In the genomic region with DNA sequence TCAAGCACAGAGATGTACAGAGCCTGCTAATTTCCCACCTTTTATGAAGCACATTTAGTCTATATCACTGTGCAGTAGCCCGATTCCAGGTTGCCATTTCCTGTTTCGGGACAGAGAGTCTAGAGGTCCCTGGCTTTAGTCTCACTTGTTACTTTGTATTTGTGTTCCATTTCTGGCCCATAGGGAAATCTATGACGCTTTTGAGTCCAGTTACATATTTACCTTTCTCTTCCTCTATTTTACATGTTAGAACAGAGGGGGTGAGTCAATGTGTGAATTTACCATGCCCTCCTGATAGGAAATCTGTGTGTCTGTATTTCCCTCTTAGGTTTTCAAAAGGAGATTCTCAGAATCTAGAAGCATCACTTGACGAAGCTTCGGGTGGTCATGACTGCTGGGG, we compare ENCODE assay signal across 22 cellular contexts.
DNase-seq lines count a peak whose midpoint lies in the region; ATAC-seq, FAIRE-seq and TF ChIP-seq lines count a peak whose summit lies in the region.
"Had no signal": no experiment of that assay in that cellular context is flagged by ENCODE, and none has a peak within 500 bp of the region (broad histone marks: within the 10 kb centered on the region; RNA-seq: fewer than 3 reads in every experiment).

No MANE protein-coding gene starts in this region.

- H3K4me3 ChIP-seq in transverse colon, result no peak overlapping the region
- H3K4me3 ChIP-seq in right atrium auricular region, result no peak overlapping the region
- H3K4me3 ChIP-seq: cardiac muscle cell, hepatocyte, prostate gland had no signal

- ATAC-seq in GM19043 (IDR thresholded peaks at IDR 0.05; ENCODE audit: low read depth, unreplicated experiment) (peak; percentile 59), HG02588 (IDR thresholded peaks at IDR 0.05; ENCODE audit: unreplicated experiment) (peak; percentile 88), HG03354 (IDR thresholded peaks at IDR 0.05; ENCODE audit: poor library complexity, severe bottlenecking, unreplicated experiment) (peak; percentile 87), HG02610 (IDR thresholded peaks at IDR 0.05; ENCODE audit: unreplicated experiment) (no peak)
- ATAC-seq: activated CD8-positive, alpha-beta T cell treated with anti-CD3 and anti-CD28 coated beads for 36 hours; stimulated activated memory B cell treated with anti-CD40 and anti-IgM and Interleukin-4, amounts not matched to agents 10 μg/mL and 1 μg/mL and 100 μg/mL, for 72 hours had no signal

- H3K9me3 ChIP-seq in transverse colon (no peaks in the 10 kb centered on the region), right atrium auricular region (no peaks in the 10 kb centered on the region)
- H3K9me3 ChIP-seq: prostate gland had no signal

- peak overlapping the region in 3 of 4 donors; percentile 34 to 68 (median 41) for H3K27ac ChIP-seq in transverse colon
- no peak overlapping the region for H3K27ac ChIP-seq in right atrium auricular region
- H3K27ac ChIP-seq: cardiac muscle cell, epithelial cell of prostate, hepatocyte, prostate gland had no signal

- intact Hi-C loops in transverse colon (cut with DNase I; ENCODE audit: low total_unique reads), result no loop called here

- 36 to 63% methylated on average over 5 of the region's 5 CpGs for WGBS in transverse colon (ENCODE audit: low coverage in 1 of 2), 2 donors

- no peak for FAIRE-seq in frontal cortex (lab: Jason Lieb, UNC)

- DNase-seq in transverse colon (no peak), frontal cortex (ENCODE audit: low spot score in 2 of 2) (no peak), right atrium auricular region (ENCODE audit: low spot score) (no peak)
- DNase-seq: activated CD4-positive, CD25-positive, alpha-beta regulatory T cell; activated CD8-positive, alpha-beta T cell treated with anti-CD3 and anti-CD28 coated beads for 36 hours; activated naive CD4-positive, alpha-beta T cell treated with anti-CD3 and anti-CD28 coated beads for 36 hours; activated T-cell treated with anti-CD3 and anti-CD28 coated beads, Interleukin-2, amount 50 U/mL, for 1 hour; CD4-positive, CD25-positive, alpha-beta regulatory T cell; DND-41; foreskin fibroblast; NCI-H1105 treated with DMSO at 0.1 percent for 48 hours; NCI-H524; stimulated activated CD4-positive, alpha-beta T cell treated with anti-CD3 and anti-CD28 coated beads, Interleukin-1b, Interleukin-23, amount 100 ng/mL, for 48 hours had no signal

- in situ Hi-C loops in transverse colon (cut with MboI; ENCODE audit: low pct_ligation_motif_present in 1 of 4, low pct_unique_long_range_greater_than_20kb in 1 of 4, low sequenced_read_pairs in 3 of 4), result no loop called here

- TF ChIP-seq EP300 in transverse colon (IDR thresholded peaks at IDR 0.05; ENCODE audit: low read depth), result no peak

- no peaks in the 10 kb centered on the region for H3K27me3 ChIP-seq in transverse colon
- no peaks in the 10 kb centered on the region for H3K27me3 ChIP-seq in right atrium auricular region
- H3K27me3 ChIP-seq: cardiac muscle cell, hepatocyte had no signal

- H3K36me3 ChIP-seq in transverse colon, result no peaks in the 10 kb centered on the region
- no peaks in the 10 kb centered on the region for H3K36me3 ChIP-seq in right atrium auricular region
- H3K36me3 ChIP-seq: cardiac muscle cell, prostate gland had no signal

- peaks cover 0 to 11% (median 0%) of the 10 kb centered on the region in 4 donors for H3K4me1 ChIP-seq in transverse colon
- H3K4me1 ChIP-seq in right atrium auricular region, result no peaks in the 10 kb centered on the region
- H3K4me1 ChIP-seq: prostate gland had no signal

- TF ChIP-seq POLR2A in transverse colon (IDR thresholded peaks at IDR 0.05), result no peak

- peak in 1 of 5 experiments; percentile 30 for TF ChIP-seq CTCF in transverse colon (IDR thresholded peaks at IDR 0.05)
- no peak for TF ChIP-seq CTCF in right atrium auricular region (IDR thresholded peaks at IDR 0.05)

Comparison
In these comparisons a context has a peak if more than half of its experiments do, and no peak if none do; other contexts are left out.
1. H3K27ac ChIP-seq: peak in transverse colon (3 of 4); none in right atrium auricular region (0 of 2).